Comparison of ENCODE assay signal across 22 cellular contexts in the genomic region with DNA sequence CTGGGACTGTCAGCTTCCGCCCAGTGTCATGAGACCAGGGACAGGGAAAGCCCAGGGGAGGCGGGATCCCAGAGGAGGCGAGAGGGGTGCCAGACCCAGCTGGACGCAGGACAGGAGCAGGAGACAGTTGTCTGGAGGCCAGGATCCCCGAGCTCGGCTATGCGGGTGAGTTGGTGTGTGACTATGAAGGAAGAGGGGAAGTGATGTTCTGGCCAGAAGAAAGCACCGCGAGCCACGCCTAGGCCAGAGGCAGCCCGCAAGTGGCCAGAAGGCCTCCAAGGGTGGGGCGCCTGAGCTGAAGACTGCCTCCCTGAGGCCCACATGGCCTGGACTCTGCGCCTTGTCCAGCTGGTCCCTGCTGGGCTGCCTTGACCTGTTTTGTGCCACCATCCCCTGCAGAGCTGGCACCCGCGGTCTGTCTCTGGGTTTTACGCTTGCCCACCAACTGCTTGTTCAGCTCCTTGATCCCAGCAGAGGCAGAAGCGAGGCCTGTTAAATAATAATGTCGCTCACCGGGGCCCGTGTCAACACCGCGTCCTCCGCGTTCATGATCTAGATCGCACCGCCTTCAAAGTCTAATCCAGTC.
A peak's percentile ranks its signal among the peaks of the same experiment; 100 is the strongest.
DNase-seq lines count a peak whose midpoint lies in the region; ATAC-seq and TF ChIP-seq lines count a peak whose summit lies in the region.
"Had no signal": no experiment of that assay in that cellular context is flagged by ENCODE, and none has a peak within 500 bp of the region (broad histone marks: within the 10 kb centered on the region; RNA-seq: fewer than 3 reads in every experiment).

No MANE protein-coding gene starts in this region.

- no peaks in the 10 kb centered on the region for H3K27me3 ChIP-seq in prostate gland (replicated peaks; ENCODE audit: insufficient read depth)
- H3K27me3 ChIP-seq: cardiac muscle cell had no signal

- peaks cover 14% of the 10 kb centered on the region for H3K36me3 Mint-ChIP-seq in WTC11
- H3K36me3 Mint-ChIP-seq: CD4-positive, alpha-beta memory T cell; stimulated activated memory B cell treated with anti-CD40 and anti-IgM and Interleukin-4, amounts not matched to agents 10 μg/mL and 1 μg/mL and 100 μg/mL, for 72 hours had no signal

- no peaks in the 10 kb centered on the region for H3K4me1 ChIP-seq in prostate gland (replicated peaks)

- peaks cover 0 to 3% of the 10 kb centered on the region in 2 donors for H3K36me3 ChIP-seq in prostate gland

- no peak overlapping the region for H3K4me3 ChIP-seq in prostate gland
- H3K4me3 ChIP-seq: cardiac muscle cell had no signal

- H3K4me3 Mint-ChIP-seq in WTC11 = no peak overlapping the region
- H3K4me3 Mint-ChIP-seq: activated CD8-positive, alpha-beta T cell treated with anti-CD3 and anti-CD28 coated beads, Interleukin-2, amount 10 ng/mL, durations not matched to agents 7 days and 5 days; CD4-positive, alpha-beta memory T cell; HFFc6; stimulated activated memory B cell treated with anti-CD40 and anti-IgM and Interleukin-4, amounts not matched to agents 10 μg/mL and 1 μg/mL and 100 μg/mL, for 72 hours had no signal

- no peak for DNase-seq in WTC11 (ENCODE audit: low spot score)
- peak; percentile 32 for DNase-seq in globus pallidus (ENCODE audit: low spot score)
- DNase-seq in left colon = no peak
- DNase-seq in substantia nigra (lab: John Stamatoyannopoulos, UW) = peak in 29 of 49 donors; percentile 7 to 74 (median 39)
- DNase-seq in SKM-1 treated with dmso at 0.1 percent for 144 hours (lab: John Stamatoyannopoulos, UW; ENCODE audit: unreplicated experiment) = no peak
- no peak for DNase-seq in stimulated activated CD4-positive, alpha-beta T cell treated with anti-CD3 and anti-CD28 coated beads, Interleukin-2, amount 100 ng/mL, for 48 hours
- no peak for DNase-seq in prostate gland (ENCODE audit: low spot score)
- DNase-seq in NCI-H82 treated with DMSO at 0.1 percent for 48 hours (lab: John Stamatoyannopoulos, UW; ENCODE audit: unreplicated experiment) = no peak
- DNase-seq: activated CD8-positive, alpha-beta T cell treated with anti-CD3 and anti-CD28 coated beads, Interleukin-2, amount 10 ng/mL, durations not matched to agents 7 days and 5 days; CD4-positive, alpha-beta memory T cell; HFFc6; Kasumi-1; NCI-H1092; NCI-H2029; NCI-H345; NCI-H774; small intestine; stimulated activated CD4-positive, alpha-beta T cell treated with anti-CD3 and anti-CD28 coated beads, Interleukin-2, amount 100 ng/mL, for 24 hours; SW 1271 had no signal

- peak overlapping the region; percentile 76; the same call in 1 of the 2 replicates for H3K27ac Mint-ChIP-seq in WTC11
- H3K27ac Mint-ChIP-seq: activated CD8-positive, alpha-beta T cell treated with anti-CD3 and anti-CD28 coated beads, Interleukin-2, amount 10 ng/mL, durations not matched to agents 7 days and 5 days; CD4-positive, alpha-beta memory T cell; HFFc6; stimulated activated memory B cell treated with anti-CD40 and anti-IgM and Interleukin-4, amounts not matched to agents 10 μg/mL and 1 μg/mL and 100 μg/mL, for 72 hours had no signal

- H3K9me3 ChIP-seq in prostate gland = no peaks in the 10 kb centered on the region

- CTCF ChIA-PET in WTC11 (lab: Charles Lee) = interaction anchor here (1.7 to 6.1 kb wide), 3 partner anchors 9 to 175 kb away, joined by 5 to 57 read pairs (median 9); no protein-coding TSS in a partner anchor

- H3K4me1 Mint-ChIP-seq in WTC11 = peaks cover 32% of the 10 kb centered on the region
- H3K4me1 Mint-ChIP-seq: CD4-positive, alpha-beta memory T cell had no signal

- 84% methylated on average over 26 of the region's 26 CpGs for WGBS in prostate gland

- no peaks in the 10 kb centered on the region for H3K27me3 Mint-ChIP-seq in WTC11 (ENCODE audit: low read depth)
- H3K27me3 Mint-ChIP-seq: CD4-positive, alpha-beta memory T cell; stimulated activated memory B cell treated with anti-CD40 and anti-IgM and Interleukin-4, amounts not matched to agents 10 μg/mL and 1 μg/mL and 100 μg/mL, for 72 hours had no signal

- intact Hi-C loops in left colon (cut with DNase I, micrococcal nuclease) = loop anchor here in 1 of 2 donors (10.0 kb wide), 1 partner anchor 435 kb away; the partner anchor contains the start of gene IGSF21
- intact Hi-C loops in prostate gland (cut with DNase I) = loop anchor here (10.0 kb wide), 1 partner anchor 435 kb away; the partner anchor contains the start of gene IGSF21

- POLR2A ChIA-PET in WTC11 (lab: Charles Lee) = interaction anchor here (0.6 kb wide), 1 partner anchor 101 kb away, joined by 3 read pairs; no protein-coding TSS in a partner anchor

- H3K27ac ChIP-seq in substantia nigra (ENCODE audit: low read depth, low read length, poor library complexity, severe bottlenecking) (no peak overlapping the region), prostate gland (no peak overlapping the region)
- H3K27ac ChIP-seq: cardiac muscle cell had no signal

- no peak for ATAC-seq in WTC11
- ATAC-seq in left colon = peak; percentile 26
- ATAC-seq: activated CD4-positive, CD25-positive, alpha-beta regulatory T cell treated with anti-CD3 and anti-CD28 coated beads, Interleukin-2, amount 50 U/mL, for 24 hours; activated CD8-positive, alpha-beta T cell treated with anti-CD3 and anti-CD28 coated beads, Interleukin-2, amount 10 ng/mL, durations not matched to agents 7 days and 5 days; stimulated activated memory B cell treated with anti-CD40 and anti-IgM and Interleukin-4, amounts not matched to agents 10 μg/mL and 1 μg/mL and 100 μg/mL, for 72 hours had no signal

- peaks cover 8% of the 10 kb centered on the region; the same call in 1 of the 2 replicates for H3K9me3 Mint-ChIP-seq in WTC11
- H3K9me3 Mint-ChIP-seq: CD4-positive, alpha-beta memory T cell; HFFc6; stimulated activated memory B cell treated with anti-CD40 and anti-IgM and Interleukin-4, amounts not matched to agents 10 μg/mL and 1 μg/mL and 100 μg/mL, for 72 hours had no signal

- no peak for TF ChIP-seq CTCF in WTC11 (IDR thresholded peaks at IDR 0.05)
- TF ChIP-seq CTCF in prostate gland (IDR thresholded peaks at IDR 0.05) = no peak

- TF ChIP-seq POLR2A in prostate gland (IDR thresholded peaks at IDR 0.05) = no peak

TF ChIP-seq in WTC11, 78 proteins besides CTCF, POLR2A, EP300 and RAD21:
- TF ChIP-seq GABPB1 (CRISPR knock-in tag; IDR thresholded peaks at IDR 0.05) (no peak), JUN (CRISPR knock-in tag; IDR thresholded peaks at IDR 0.05) (no peak), TEAD4 (CRISPR knock-in tag; IDR thresholded peaks at IDR 0.05) (no peak), ESRRA (CRISPR knock-in tag; IDR thresholded peaks at IDR 0.05; ENCODE audit: borderline replicate concordance) (no peak), SP1 (CRISPR knock-in tag; conservative IDR thresholded peaks at IDR 0.05) (no peak), FOXP1 (CRISPR knock-in tag; IDR thresholded peaks at IDR 0.05; ENCODE audit: borderline replicate concordance) (no peak), FOXK1 (CRISPR knock-in tag; IDR thresholded peaks at IDR 0.05) (no peak), SMAD3 (CRISPR knock-in tag; IDR thresholded peaks at IDR 0.05; ENCODE audit: borderline replicate concordance) (no peak), NFE2L1 (CRISPR knock-in tag; IDR thresholded peaks at IDR 0.05) (no peak), ZNF263 (CRISPR knock-in tag; IDR thresholded peaks at IDR 0.05; ENCODE audit: low read depth) (no peak), OVOL2 (CRISPR knock-in tag; IDR thresholded peaks at IDR 0.05; ENCODE audit: borderline replicate concordance) (no peak), ERG (CRISPR knock-in tag; IDR thresholded peaks at IDR 0.05) (no peak)

Comparison
In these comparisons a context has a peak if more than half of its experiments do, and no peak if none do; other contexts are left out.
1. DNase-seq: peak in globus pallidus (single experiment) and substantia nigra (29 of 49); none in WTC11 (single experiment), left colon (0 of 2), SKM-1 treated with dmso at 0.1 percent for 144 hours (single experiment), stimulated activated CD4-positive, alpha-beta T cell treated with anti-CD3 and anti-CD28 coated beads, Interleukin-2, amount 100 ng/mL, for 48 hours (0 of 2), prostate gland (single experiment) and NCI-H82 treated with DMSO at 0.1 percent for 48 hours (single experiment).